28 cellular contexts compared by ENCODE assay signal in the genomic region with DNA sequence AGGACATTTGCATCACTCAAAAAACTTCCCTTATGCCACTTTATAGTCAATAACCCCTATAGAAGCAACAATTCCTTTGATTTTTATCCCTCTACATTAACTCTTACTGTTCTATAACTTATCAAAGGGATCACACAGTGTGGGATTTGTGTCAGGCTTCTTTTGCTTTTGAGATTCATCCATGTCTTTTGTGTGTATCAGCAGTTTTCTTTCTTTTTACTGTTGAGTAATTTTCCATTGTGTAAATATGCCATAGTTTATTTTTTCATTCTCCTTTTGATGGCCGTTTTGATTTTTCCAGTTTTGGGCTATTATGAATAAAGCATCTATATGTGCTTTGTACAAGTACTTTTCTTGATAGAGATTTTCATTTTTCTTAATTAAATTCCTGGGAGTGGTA.
"Had no signal": no experiment of that assay in that cellular context is flagged by ENCODE, and none has a peak within 500 bp of the region (broad histone marks: within the 10 kb centered on the region; RNA-seq: fewer than 3 reads in every experiment).

No MANE protein-coding gene starts in this region.

- H3K36me3 ChIP-seq: colonic mucosa, esophagus muscularis mucosa, esophagus squamous epithelium, gastrocnemius medialis, gastroesophageal sphincter, heart left ventricle, heart right ventricle had no signal

- H3K9me3 ChIP-seq: colonic mucosa, esophagus squamous epithelium, gastrocnemius medialis had no signal

- FAIRE-seq: colon, endometrium, endothelial cell of umbilical vein, frontal cortex had no signal

- H3K4me1 ChIP-seq: colonic mucosa, esophagus squamous epithelium, foreskin keratinocyte, gastrocnemius medialis, heart left ventricle, heart right ventricle had no signal

- H3K27me3 ChIP-seq: colonic mucosa, dorsolateral prefrontal cortex, esophagus muscularis mucosa, esophagus squamous epithelium, gastrocnemius medialis, gastroesophageal sphincter, heart left ventricle, heart right ventricle had no signal

- ATAC-seq: effector memory CD8-positive, alpha-beta T cell; esophagus mucosa; foreskin keratinocyte; gastrocnemius medialis; gastroesophageal sphincter; heart left ventricle; heart right ventricle had no signal

- H3K27ac ChIP-seq: colonic mucosa, coronary artery, dorsolateral prefrontal cortex, epithelial cell of prostate, esophagus muscularis mucosa, esophagus squamous epithelium, foreskin keratinocyte, gastrocnemius medialis, gastroesophageal sphincter, heart left ventricle, heart right ventricle had no signal

- H3K4me3 ChIP-seq: colonic mucosa, coronary artery, dorsolateral prefrontal cortex, esophagus muscularis mucosa, esophagus squamous epithelium, gastrocnemius medialis, gastroesophageal sphincter, heart left ventricle, heart right ventricle had no signal

- DNase-seq: colonic mucosa; cortex of kidney; dermis blood vessel endothelial cell; dorsolateral prefrontal cortex; effector CD4-positive, alpha-beta T cell; effector CD8-positive, alpha-beta T cell; effector memory CD4-positive, alpha-beta T cell; effector memory CD8-positive, alpha-beta T cell; endodermal cell; erythroblast; esophagus squamous epithelium; foreskin fibroblast; foreskin keratinocyte; foreskin melanocyte; gastrocnemius medialis; glutamatergic neuron; head of caudate nucleus; heart left ventricle; heart right ventricle had no signal
